ENCODE assay signal across 10 cellular contexts in genomic region chr15:43285609-43286037, GRCh38. TPM values are rescaled to one million over a fixed set of nuclear protein-coding genes. Genes with fewer than 3 reads are reported as not detected.
DNase-seq lines count a peak whose midpoint lies in the region; ATAC-seq and TF ChIP-seq lines count a peak whose summit lies in the region.
"Had no signal": no experiment of that assay in that cellular context is flagged by ENCODE, and none has a peak within 500 bp of the region (broad histone marks: within the 10 kb centered on the region; RNA-seq: fewer than 3 reads in every experiment).

No MANE protein-coding gene starts in this region.

- DNase-seq in Calu3 = peak; percentile 42
- DNase-seq in PC-3 = peak; percentile 89
- peak; percentile 51 to 69 for DNase-seq in activated T-cell treated with anti-CD3 and anti-CD28 coated beads, Interleukin-2, amount 50 U/mL, for 72 hours
- DNase-seq in trophoblast cell = peak; percentile 59 to 90
- DNase-seq in mesenteric fat pad (ENCODE audit: low spot score) = no peak

- H3K9ac ChIP-seq in PC-3 (ENCODE audit: low read length) (no peak overlapping the region), trophoblast cell (ENCODE audit: low read length) (no peak overlapping the region)

- H4K20me1 ChIP-seq in PC-3 (ENCODE audit: low read length) = no peaks in the 10 kb centered on the region

- H3K36me3 ChIP-seq in PC-3 (ENCODE audit: low read depth, low read length) (no peaks in the 10 kb centered on the region), gastroesophageal sphincter (no peaks in the 10 kb centered on the region), trophoblast cell (ENCODE audit: control insufficient read depth in 1 of 2, insufficient read depth in 2 of 2, low read length in 2 of 2) (no peaks in the 10 kb centered on the region)

- no peak overlapping the region for H3K27ac Mint-ChIP-seq in Calu3 (ENCODE audit: unreplicated experiment)
- no peak overlapping the region for H3K27ac Mint-ChIP-seq in activated T-cell treated with anti-CD3 and anti-CD28 coated beads, Interleukin-2, amount 50 U/mL, for 72 hours

- intact Hi-C loops in Calu3 (cut with micrococcal nuclease; ENCODE audit: unreplicated experiment) = loop anchor here (1.0 to 5.0 kb wide), 2 partner anchors 60 to 98 kb away; partner anchors contain the start of gene CCNDBP1
- intact Hi-C loops in PC-3 (cut with micrococcal nuclease) = loop anchor here (1.0 kb wide), 2 partner anchors 60 to 98 kb away; no protein-coding TSS in a partner anchor

- H3K4ac ChIP-seq in trophoblast cell (ENCODE audit: low read depth, low read length) = no peak overlapping the region

- no peaks in the 10 kb centered on the region for H3K4me1 Mint-ChIP-seq in Calu3 (ENCODE audit: low read depth, unreplicated experiment)
- H3K4me1 Mint-ChIP-seq in activated T-cell treated with anti-CD3 and anti-CD28 coated beads, Interleukin-2, amount 50 U/mL, for 72 hours (ENCODE audit: low read depth) = peaks cover 7% of the 10 kb centered on the region

- TF ChIP-seq EP300 in Ishikawa (IDR thresholded peaks at IDR 0.05; ENCODE audit: borderline replicate concordance) (no peak), gastroesophageal sphincter (IDR thresholded peaks at IDR 0.05) (no peak)

- 0 out of 2 replicates have a peak overlapping the region, but pooled peaks have one; percentile 24 for H3K4me3 ChIP-seq in PC-3 (ENCODE audit: low read length)
- no peak overlapping the region for H3K4me3 ChIP-seq in gastroesophageal sphincter
- H3K4me3 ChIP-seq in trophoblast cell (ENCODE audit: low read depth, low read length) = no peak overlapping the region

- ATAC-seq in PC-3 = peak; percentile 80
- peak; percentile 65 to 66 for ATAC-seq in activated T-cell treated with anti-CD3 and anti-CD28 coated beads, Interleukin-2, amount 50 U/mL, for 72 hours (replicated peaks in 1 of 2)
- ATAC-seq in gastroesophageal sphincter = peak; percentile 63
- ATAC-seq in HG02884 (IDR thresholded peaks at IDR 0.05; ENCODE audit: unreplicated experiment) = no peak

- no peak overlapping the region for H3K27ac ChIP-seq in PC-3 (ENCODE audit: low read length)
- H3K27ac ChIP-seq in gastroesophageal sphincter = no peak overlapping the region
- no peak overlapping the region for H3K27ac ChIP-seq in trophoblast cell (ENCODE audit: low read depth, low read length)

- no peak overlapping the region for H2BK120ac ChIP-seq in trophoblast cell (ENCODE audit: insufficient read depth, low read length, poor library complexity)

- BruUV-seq in Calu3 (replicated peaks; lab: Mats Ljungman, UMichigan) (no TSS peak), PC-3 (replicated peaks; lab: Mats Ljungman, UMichigan) (no TSS peak)

- WGBS in gastroesophageal sphincter (ENCODE audit: low coverage in 1 of 2), 2 donors = 0% methylated on average over 2 of the region's 4 CpGs
- no CpG with 5 or more reads among the region's 4 CpGs for WGBS in trophoblast cell (ENCODE audit: extremely low coverage, insufficient coverage, insufficient read length)

- H2AK5ac ChIP-seq in trophoblast cell (ENCODE audit: low read length) = no peak overlapping the region

- H3K9me3 ChIP-seq in PC-3 (ENCODE audit: low read length) (no peaks in the 10 kb centered on the region), gastroesophageal sphincter (no peaks in the 10 kb centered on the region), trophoblast cell (ENCODE audit: insufficient read depth, low read depth, low read length) (no peaks in the 10 kb centered on the region)

- no peaks in the 10 kb centered on the region for H3K9me2 ChIP-seq in PC-3 (replicated peaks; ENCODE audit: low read length)

- H3K4me3 Mint-ChIP-seq in Calu3 (ENCODE audit: low read depth, unreplicated experiment) = no peak overlapping the region
- H3K4me3 Mint-ChIP-seq in activated T-cell treated with anti-CD3 and anti-CD28 coated beads, Interleukin-2, amount 50 U/mL, for 72 hours = no peak overlapping the region

- H3K23ac ChIP-seq in trophoblast cell (ENCODE audit: low read length) = no peak overlapping the region

- H3K14ac ChIP-seq in trophoblast cell (ENCODE audit: low read length) = no peak overlapping the region

- H4K8ac ChIP-seq in trophoblast cell (ENCODE audit: low read depth, low read length) = no peak overlapping the region

- H3K9me3 Mint-ChIP-seq in Calu3 (ENCODE audit: low read depth, unreplicated experiment) = no peaks in the 10 kb centered on the region
- no peaks in the 10 kb centered on the region for H3K9me3 Mint-ChIP-seq in activated T-cell treated with anti-CD3 and anti-CD28 coated beads, Interleukin-2, amount 50 U/mL, for 72 hours

- TF ChIP-seq RAD21 in Ishikawa (IDR thresholded peaks at IDR 0.05; ENCODE audit: low read depth) = peak; percentile 91

- no peak for TF ChIP-seq POLR2A in gastroesophageal sphincter (IDR thresholded peaks at IDR 0.05)

- no peak overlapping the region for H2BK12ac ChIP-seq in trophoblast cell (ENCODE audit: low read length)

- CTCF ChIA-PET in Calu3 (lab: Charles Lee) = interaction anchor here (1.0 to 1.8 kb wide), 5 partner anchors 19 to 99 kb away, joined by 3 to 55 read pairs (median 6); partner anchors contain the start of gene TGM5
- CTCF ChIA-PET in PC-3 (lab: Charles Lee) = interaction anchor here (0.5 to 2.0 kb wide), 8 partner anchors 12 to 367 kb away, joined by 3 to 58 read pairs (median 4); no protein-coding TSS in a partner anchor

- TF ChIP-seq CTCF in Calu3 (IDR thresholded peaks at IDR 0.05; ENCODE audit: unreplicated experiment) (peak; percentile 21), PC-3 (conservative IDR thresholded peaks at IDR 0.05; ENCODE audit: low read depth, low read length) (peak; percentile 92), gastroesophageal sphincter (IDR thresholded peaks at IDR 0.05) (peak in 3 of 4 experiments; percentile 82 to 86 (median 84))

- POLR2A ChIA-PET in PC-3 (lab: Charles Lee; ENCODE audit: unreplicated experiment) = no interaction called here

- peaks cover 45% of the 10 kb centered on the region for H3K27me3 Mint-ChIP-seq in Calu3 (ENCODE audit: unreplicated experiment)
- H3K27me3 Mint-ChIP-seq in activated T-cell treated with anti-CD3 and anti-CD28 coated beads, Interleukin-2, amount 50 U/mL, for 72 hours (ENCODE audit: low read depth) = peaks cover 2% of the 10 kb centered on the region

- no peaks in the 10 kb centered on the region for H3F3A ChIP-seq in PC-3 (ENCODE audit: low read length, unreplicated experiment)

- H3K27me3 ChIP-seq in PC-3 (ENCODE audit: low read length) (peaks cover 19% of the 10 kb centered on the region; the same call in 1 of the 2 replicates), gastroesophageal sphincter (peaks cover 20% of the 10 kb centered on the region), trophoblast cell (ENCODE audit: insufficient read depth, low read length) (no peaks in the 10 kb centered on the region)

- H2BK5ac ChIP-seq in trophoblast cell (ENCODE audit: low read depth, low read length, poor library complexity) = no peak overlapping the region

- no peaks in the 10 kb centered on the region for H3K79me1 ChIP-seq in trophoblast cell (ENCODE audit: low read length)

- no peak overlapping the region for H4K12ac ChIP-seq in trophoblast cell (ENCODE audit: low read depth, low read length)

- H3K4me2 ChIP-seq in PC-3 (ENCODE audit: low read length) (peak overlapping the region; percentile 67; the same call in 1 of the 2 replicates), trophoblast cell (ENCODE audit: low read length) (no peak overlapping the region)

- H4K91ac ChIP-seq in trophoblast cell (ENCODE audit: low read depth, low read length) = no peak overlapping the region

- H2AFZ ChIP-seq in PC-3 (ENCODE audit: low read length) (peak overlapping the region; percentile 73), trophoblast cell (ENCODE audit: insufficient read depth, low read length, poor library complexity) (no peak overlapping the region)

- no peak overlapping the region for H3K18ac ChIP-seq in trophoblast cell (ENCODE audit: low read length)

- H3K4me1 ChIP-seq in PC-3 (ENCODE audit: insufficient read depth, low read length) (no peaks in the 10 kb centered on the region; the same call in 1 of the 2 replicates), gastroesophageal sphincter (peaks cover 0 to 8% (median 0%) of the 10 kb centered on the region in 3 donors), trophoblast cell (ENCODE audit: control insufficient read depth in 1 of 2, insufficient read depth in 2 of 2, low read length in 2 of 2) (peaks cover 4 to 6% of the 10 kb centered on the region in 2 experiments)

- H3K36me3 Mint-ChIP-seq in Calu3 (ENCODE audit: insufficient read depth, unreplicated experiment) = no peaks in the 10 kb centered on the region
- no peaks in the 10 kb centered on the region for H3K36me3 Mint-ChIP-seq in activated T-cell treated with anti-CD3 and anti-CD28 coated beads, Interleukin-2, amount 50 U/mL, for 72 hours (ENCODE audit: insufficient read depth in 2 of 2)

- no peaks in the 10 kb centered on the region for H3K79me2 ChIP-seq in PC-3 (ENCODE audit: low read length)
- no peaks in the 10 kb centered on the region for H3K79me2 ChIP-seq in trophoblast cell (ENCODE audit: control insufficient read depth, insufficient read depth, low read length, poor library complexity)

TF ChIP-seq in Ishikawa, 13 proteins besides CTCF, POLR2A, EP300 and RAD21:
- no peak for TF ChIP-seq YY1 (IDR thresholded peaks at IDR 0.05; ENCODE audit: low read depth)
- no peak for TF ChIP-seq EGR1 (IDR thresholded peaks at IDR 0.05)
- TF ChIP-seq CREB1 (IDR thresholded peaks at IDR 0.05; ENCODE audit: low read depth) = no peak
- TF ChIP-seq MAX (IDR thresholded peaks at IDR 0.05) = no peak
- TF ChIP-seq TCF12 (IDR thresholded peaks at IDR 0.05; ENCODE audit: low read depth) = no peak
- no peak for TF ChIP-seq TAF1 (IDR thresholded peaks at IDR 0.05; ENCODE audit: low read depth)
- no peak for TF ChIP-seq NFIC (IDR thresholded peaks at IDR 0.05)

RNA-seq across cellular contexts. Expression of gene TGM7, which starts 16.4 kb away (rescaled TPM):
- not detected in 2 replicates for total RNA-seq in Calu3 (2022)
- total RNA-seq in PC-3 (2014; rRNA removed) = not detected in 2 replicates
- not detected for total RNA-seq in activated T-cell treated with anti-CD3 and anti-CD28 coated beads, Interleukin-2, amount 50 U/mL, for 72 hours
- not detected for total RNA-seq in gastroesophageal sphincter
- polyA plus RNA-seq in trophoblast cell (2013) = not detected in 2 replicates
- total RNA-seq in mesenteric fat pad = not detected
- total RNA-seq: T-helper 2 cell treated with Interferon-gamma antibody and Interleukin-4, amounts not matched to agents 100 ng/mL and 5 ng/mL, for 36 hours; urinary bladder had no signal
- polyA plus RNA-seq: urinary bladder had no signal

RNA-seq across cellular contexts. Expression of gene TGM5, which starts 18.9 kb away (rescaled TPM):
- total RNA-seq in Calu3 (2022) (not detected in 2 replicates), PC-3 (2014; rRNA removed) (not detected in 2 replicates), gastroesophageal sphincter (1 to 10 TPM in 1 of 4 donors, under 1 TPM in 2, not detected in 1; 0.31 to 1.3 (median 0.58) TPM), mesenteric fat pad (0.45 TPM)
- total RNA-seq in activated T-cell treated with anti-CD3 and anti-CD28 coated beads, Interleukin-2, amount 50 U/mL, for 72 hours = not detected
- polyA plus RNA-seq in trophoblast cell (2013) = 0.10 and 0.11 TPM in 2 replicates

RNA-seq across cellular contexts. Expression of gene LCMT2, which starts 44.8 kb away (rescaled TPM):
- total RNA-seq in Calu3 (2022) (4.3 and 5.1 TPM in 2 replicates), PC-3 (2014; rRNA removed) (6.7 and 7.4 TPM in 2 replicates), gastroesophageal sphincter (1 to 10 TPM; 5.4 to 9.5 (median 6.4) TPM), mesenteric fat pad (9.5 TPM)
- total RNA-seq in activated T-cell treated with anti-CD3 and anti-CD28 coated beads, Interleukin-2, amount 50 U/mL, for 72 hours = 1 to 10 TPM; 5.6 to 7.8 TPM
- polyA plus RNA-seq in trophoblast cell (2013) = 3.8 and 4.0 TPM in 2 replicates

Comparison
In these comparisons a context has a peak if more than half of its experiments do, and no peak if none do; other contexts are left out.
1. CTCF ChIP-seq: peak in every context shown above with its lines; median percentile 92 in PC-3; 84 in gastroesophageal sphincter; 21 in Calu3.